In genomic region chr7:41834805-41835694, GRCh38 we compare ENCODE assay signal across 14 cellular contexts.
DNase-seq lines count a peak whose midpoint lies in the region; ATAC-seq and TF ChIP-seq lines count a peak whose summit lies in the region.
"Had no signal": no experiment of that assay in that cellular context is flagged by ENCODE, and none has a peak within 500 bp of the region (broad histone marks: within the 10 kb centered on the region; RNA-seq: fewer than 3 reads in every experiment).

No MANE protein-coding gene starts in this region.

- H3K18ac ChIP-seq in H9 (ENCODE audit: insufficient read length, low read depth, low read length): no peak overlapping the region

- no peaks in the 10 kb centered on the region for H3K9me3 ChIP-seq in H9 (ENCODE audit: control insufficient read depth, low read depth, low read length)

- H3T11ph ChIP-seq in H9 (ENCODE audit: low read length): no peak overlapping the region

- H3K4me1 Mint-ChIP-seq in WTC11 (peaks cover 13% of the 10 kb centered on the region), H9 (peaks cover 12 to 15% of the 10 kb centered on the region in 2 experiments)

- POLR2A ChIA-PET in WTC11 (lab: Charles Lee): no interaction called here

- H4K8ac ChIP-seq in H9 (replicated peaks; ENCODE audit: insufficient read length, low read depth, low read length): no peak overlapping the region

- H3K4me2 ChIP-seq in H9 (ENCODE audit: insufficient read depth, insufficient read length, low read length): no peak overlapping the region
- H3K4me2 ChIP-seq: hepatocyte had no signal

- no peak overlapping the region for H4K91ac ChIP-seq in H9 (ENCODE audit: insufficient read length, low read depth, low read length)

- DNase-seq in WTC11 (ENCODE audit: low spot score) (no peak), fibroblast of the aortic adventitia (ENCODE audit: low read depth) (peak; percentile 85), omental fat pad (ENCODE audit: low spot score) (no peak), ureter (ENCODE audit: low spot score) (peak; percentile 46), H9 (no peak), NCI-H446 (lab: John Stamatoyannopoulos, UW) (no peak)
- DNase-seq: activated naive CD4-positive, alpha-beta T cell treated with anti-CD3 and anti-CD28 coated beads for 36 hours; NCI-H1048; NCI-H524 treated with DMSO at 0.1 percent for 48 hours had no signal

- no peaks in the 10 kb centered on the region for H3K79me2 ChIP-seq in H9 (ENCODE audit: insufficient read depth, low read length)
- H3K79me2 ChIP-seq: hepatocyte had no signal

- H3K36me3 Mint-ChIP-seq in WTC11 (peaks cover 10% of the 10 kb centered on the region), H9 (ENCODE audit: insufficient read depth in 1 of 3, low read depth in 3 of 3) (peaks cover 0 to 8% (median 0%) of the 10 kb centered on the region in 3 experiments; a peak in 3 of 7 replicates)

- H4K20me1 ChIP-seq in H9 (ENCODE audit: control insufficient read depth, insufficient read depth, insufficient read length): no peaks in the 10 kb centered on the region

- no peak overlapping the region for H2AK5ac ChIP-seq in H9 (ENCODE audit: insufficient read length, low read length)

- no peak overlapping the region for H2BK20ac ChIP-seq in H9 (ENCODE audit: low read depth, low read length, poor library complexity, severe bottlenecking)

- H3K4me3 Mint-ChIP-seq in WTC11 (no peak overlapping the region), H9 (no peak overlapping the region)
- H3K4me3 Mint-ChIP-seq: activated naive CD4-positive, alpha-beta T cell treated with anti-CD3 and anti-CD28 coated beads for 36 hours had no signal

- H3K56ac ChIP-seq in H9 (ENCODE audit: insufficient read length, low read depth, low read length): no peak overlapping the region

- H4K5ac ChIP-seq in H9 (ENCODE audit: insufficient read length, low read depth, low read length): no peak overlapping the region

- 0 out of 2 replicates have a peak, but pooled peaks have one; percentile 26 for ATAC-seq in WTC11
- peak; percentile 75 for ATAC-seq in omental fat pad (ENCODE audit: low FRiP score)
- no peak for ATAC-seq in GM21390 (IDR thresholded peaks at IDR 0.05; ENCODE audit: unreplicated experiment)
- ATAC-seq in GM19023 (IDR thresholded peaks at IDR 0.05; ENCODE audit: unreplicated experiment): no peak

- H3K4ac ChIP-seq in H9 (ENCODE audit: low read depth, low read length): no peak overlapping the region

- H3K4me1 ChIP-seq in H9 (ENCODE audit: insufficient read depth, low read length): peaks cover 2% of the 10 kb centered on the region

- no peak overlapping the region for H2BK120ac ChIP-seq in H9 (ENCODE audit: low read depth, low read length, poor library complexity, severe bottlenecking)

- H3K23me2 ChIP-seq in H9 (ENCODE audit: insufficient read length, low read depth, low read length, poor library complexity, severe bottlenecking): no peaks in the 10 kb centered on the region

- peaks cover 30% of the 10 kb centered on the region for H3K9me3 Mint-ChIP-seq in WTC11
- peaks cover 9 to 14% of the 10 kb centered on the region in 2 experiments for H3K9me3 Mint-ChIP-seq in H9

- no peak overlapping the region for H3K27ac ChIP-seq in H9 (ENCODE audit: insufficient read length, low read depth, low read length)
- H3K27ac ChIP-seq: hepatocyte had no signal

- H3K14ac ChIP-seq in H9 (ENCODE audit: insufficient read depth, low read length): no peak overlapping the region

- H3K27me3 ChIP-seq in H9 (ENCODE audit: insufficient read depth, low read length): no peaks in the 10 kb centered on the region
- H3K27me3 ChIP-seq: hepatocyte, tibial nerve had no signal

- H2AFZ ChIP-seq in H9 (ENCODE audit: low read length): no peak overlapping the region
- H2AFZ ChIP-seq: hepatocyte had no signal

- WGBS in H9 (ENCODE audit: extremely low coverage, insufficient read length, low lambda C conversion rate): no CpG with 5 or more reads among the region's 8 CpGs

- no peak overlapping the region for H2BK15ac ChIP-seq in H9 (ENCODE audit: low read depth, low read length)

- H3K27me3 Mint-ChIP-seq in WTC11 (ENCODE audit: low read depth) (peaks cover 15% of the 10 kb centered on the region), H9 (ENCODE audit: low read depth) (peaks cover 40% of the 10 kb centered on the region)

- no peak overlapping the region for H3K23ac ChIP-seq in H9 (ENCODE audit: insufficient read length, low read depth, low read length)

- H3K4me3 ChIP-seq in fibroblast of the aortic adventitia (ENCODE audit: low read depth, low read length): peak overlapping the region; percentile 26
- H3K4me3 ChIP-seq: hepatocyte, lung, tibial nerve had no signal

- no peaks in the 10 kb centered on the region for H3K79me1 ChIP-seq in H9 (ENCODE audit: insufficient read depth, low read depth, low read length, poor library complexity, severe bottlenecking)

- TF ChIP-seq CTCF in WTC11 (IDR thresholded peaks at IDR 0.05) (no peak), fibroblast of the aortic adventitia (IDR thresholded peaks at IDR 0.05; ENCODE audit: insufficient read depth, low read length) (no peak), omental fat pad (IDR thresholded peaks at IDR 0.05) (no peak), H9 (conservative IDR thresholded peaks at IDR 0.05) (no peak)

- no peak overlapping the region for H3K27ac Mint-ChIP-seq in WTC11
- peak overlapping the region in 1 of 3 experiments; percentile 14; a peak in 1 of 7 replicates for H3K27ac Mint-ChIP-seq in H9
- H3K27ac Mint-ChIP-seq: activated naive CD4-positive, alpha-beta T cell treated with anti-CD3 and anti-CD28 coated beads for 36 hours had no signal

- no peak overlapping the region for H2BK12ac ChIP-seq in H9 (ENCODE audit: insufficient read length, low read depth, low read length)

- no peak overlapping the region for H3K9ac ChIP-seq in H9 (ENCODE audit: extremely low read depth, insufficient read length, low read length)

- no peak overlapping the region for H2BK5ac ChIP-seq in H9 (ENCODE audit: insufficient read length, low read length)

- CTCF ChIA-PET in WTC11 (lab: Charles Lee): no interaction called here

TF ChIP-seq in WTC11, 78 proteins besides CTCF, POLR2A, EP300 and RAD21:
- TF ChIP-seq MAX (CRISPR knock-in tag; IDR thresholded peaks at IDR 0.05) (no peak), GRHL2 (CRISPR knock-in tag; IDR thresholded peaks at IDR 0.05; ENCODE audit: insufficient replicate concordance, severe bottlenecking) (no peak), STAT6 (CRISPR knock-in tag; conservative IDR thresholded peaks at IDR 0.05; ENCODE audit: low read depth) (no peak), CDX4 (CRISPR knock-in tag; IDR thresholded peaks at IDR 0.05; ENCODE audit: borderline replicate concordance) (no peak), ESRRA (CRISPR knock-in tag; IDR thresholded peaks at IDR 0.05; ENCODE audit: borderline replicate concordance) (no peak), ZNF425 (CRISPR knock-in tag; conservative IDR thresholded peaks at IDR 0.05) (no peak), ZNF423 (CRISPR knock-in tag; IDR thresholded peaks at IDR 0.05) (no peak), RORB (CRISPR knock-in tag; IDR thresholded peaks at IDR 0.05) (no peak), GTF2I (CRISPR knock-in tag; conservative IDR thresholded peaks at IDR 0.05) (no peak), MYBL2 (CRISPR knock-in tag; IDR thresholded peaks at IDR 0.05) (no peak), ZNF138 (CRISPR knock-in tag; conservative IDR thresholded peaks at IDR 0.05) (no peak)

Comparison
In these comparisons a context has a peak if more than half of its experiments do, and no peak if none do; other contexts are left out.
1. ATAC-seq: peak in WTC11 (single experiment) and omental fat pad (single experiment); none in GM21390 (single experiment) and GM19023 (single experiment).
2. DNase-seq: peak in fibroblast of the aortic adventitia (single experiment) and ureter (single experiment); none in WTC11 (single experiment), omental fat pad (single experiment), H9 (single experiment) and NCI-H446 (0 of 2).